Comparison of ENCODE assay signal across 18 cellular contexts in genomic region chr5:66875325-66875724, GRCh38.
"Had no signal": no experiment of that assay in that cellular context is flagged by ENCODE, and none has a peak within 500 bp of the region (broad histone marks: within the 10 kb centered on the region; RNA-seq: fewer than 3 reads in every experiment).

No MANE protein-coding gene starts in this region.

- H3K27ac ChIP-seq: left lung, prostate gland, WERI-Rb-1 had no signal

- H3K36me3 ChIP-seq: left lung, prostate gland, right atrium auricular region, WERI-Rb-1 had no signal

- H3K9me3 ChIP-seq: left lung, prostate gland, right atrium auricular region had no signal

- H3K4me1 ChIP-seq: right atrium auricular region had no signal

- H3K27ac Mint-ChIP-seq: activated naive CD8-positive, alpha-beta T cell had no signal

- H3K4me3 ChIP-seq: left lung, prostate gland, right atrium auricular region had no signal

- ATAC-seq: left lung had no signal

- DNase-seq: activated CD4-positive, alpha-beta T cell treated with anti-CD3 and anti-CD28 coated beads for 1 hour; activated CD4-positive, alpha-beta T cell treated with anti-CD3 and anti-CD28 coated beads, Interleukin-2, amount 50 U/mL, for 4 hours; activated gamma-delta T cell treated with Interleukin-2 at 50 U/mL for 16 hours; cerebellar nuclear complex; cortex of kidney; effector CD4-positive, alpha-beta T cell; hypothalamus; kidney; left lung; stimulated activated CD4-positive, alpha-beta T cell treated with anti-CD3 and anti-CD28 coated beads, Interleukin-12 subunit alpha, Interleukin-12 subunit beta, amount 100 ng/mL, for 4 hours; stimulated activated CD4-positive, alpha-beta T cell treated with anti-CD3 and anti-CD28 coated beads, Interleukin-1b, Interleukin-23, amount 100 ng/mL, for 48 hours; stimulated activated CD8-positive, alpha-beta memory T cell treated with anti-CD3 and anti-CD28 coated beads, Interleukin-4, amount 100 ng/mL, for 48 hours; stimulated activated naive CD4-positive, alpha-beta T cell; WERI-Rb-1 had no signal

- H3K36me3 Mint-ChIP-seq: activated naive CD8-positive, alpha-beta T cell had no signal

- H3K27me3 ChIP-seq: left lung, right atrium auricular region had no signal

- H3K4me3 Mint-ChIP-seq: activated naive CD8-positive, alpha-beta T cell; neural crest cell had no signal
